Comparison of ENCODE assay signal across 1 cellular context in genomic region chr5:10264569-10264968, GRCh38.
A peak's percentile ranks its signal among the peaks of the same experiment; 100 is the strongest.
TF ChIP-seq lines count a peak whose summit lies in the region.

No MANE protein-coding gene starts in this region.

TF ChIP-seq in HepG2, 621 proteins besides CTCF, POLR2A, EP300 and RAD21:
- TF ChIP-seq CEBPB (IDR thresholded peaks at IDR 0.05; ENCODE audit: borderline replicate concordance, low read depth, low read length): 0 out of 2 replicates have a peak, but pooled peaks have one; percentile 7
- TF ChIP-seq FOXO4 (CRISPR knock-in tag; conservative IDR thresholded peaks at IDR 0.05): no peak
